Comparison of ENCODE assay signal across 23 cellular contexts in the genomic region with DNA sequence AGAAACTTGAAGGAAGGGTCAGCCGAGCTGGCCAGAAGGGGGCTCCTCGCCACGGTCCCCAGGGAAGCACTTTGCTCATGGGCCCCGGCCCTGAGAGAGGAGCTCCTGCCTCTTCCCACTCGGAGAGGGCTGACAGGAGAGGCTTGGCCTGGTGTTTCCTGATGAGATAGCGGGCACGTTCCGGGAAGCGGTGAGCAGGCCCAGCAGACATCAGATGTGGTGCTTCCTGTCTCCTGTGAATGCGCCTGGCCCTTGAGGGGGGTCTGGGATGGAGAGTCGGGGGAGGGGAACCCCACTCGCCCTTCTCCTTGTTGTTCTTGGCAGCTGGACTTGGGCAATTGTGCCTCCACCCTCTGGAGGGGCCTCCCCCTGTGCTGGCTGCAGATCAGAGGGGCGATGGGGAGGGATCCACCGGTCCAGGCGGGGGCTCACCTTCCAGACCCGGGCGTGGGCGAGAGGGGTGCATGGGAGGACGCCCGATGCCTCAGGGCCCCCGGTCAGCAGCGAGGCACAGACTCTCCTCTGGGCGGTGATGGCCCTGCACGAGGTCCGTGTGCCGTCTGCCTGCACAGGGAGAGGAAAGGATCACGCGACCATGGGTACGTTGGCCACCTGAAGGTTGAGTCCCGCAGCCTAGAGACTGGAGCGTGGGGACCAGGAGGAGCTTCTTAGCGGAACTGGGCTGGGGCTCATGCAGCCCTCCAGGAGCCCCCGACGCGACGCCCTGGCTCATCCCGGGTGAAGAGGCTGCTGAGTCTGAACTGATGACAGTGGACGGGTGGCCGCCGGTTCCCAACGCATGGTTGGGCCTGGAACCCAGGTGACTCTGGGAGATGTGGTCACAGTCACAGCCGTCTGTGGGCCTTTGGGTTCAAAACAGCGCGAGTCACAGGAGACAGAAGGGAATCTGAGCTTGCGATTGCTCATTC. TPM values are rescaled to one million over a fixed set of nuclear protein-coding genes. Genes with fewer than 3 reads are reported as not detected.
A peak's percentile ranks its signal among the peaks of the same experiment; 100 is the strongest.
DNase-seq lines count a peak whose midpoint lies in the region; ATAC-seq and TF ChIP-seq lines count a peak whose summit lies in the region.
"Had no signal": no experiment of that assay in that cellular context is flagged by ENCODE, and none has a peak within 500 bp of the region (broad histone marks: within the 10 kb centered on the region; RNA-seq: fewer than 3 reads in every experiment).

No MANE protein-coding gene starts in this region.

- H3K27ac ChIP-seq in right atrium auricular region (peak overlapping the region; percentile 51 to 69), endodermal cell (ENCODE audit: low read depth, low read length) (no peak overlapping the region), vagina (peak overlapping the region; percentile 76)

- TF ChIP-seq CTCF in right atrium auricular region (IDR thresholded peaks at IDR 0.05) (no peak), endodermal cell (conservative IDR thresholded peaks at IDR 0.05) (peak; percentile 41), nephron (IDR thresholded peaks at IDR 0.05; ENCODE audit: unreplicated experiment in 3 of 3) (no peak), vagina (IDR thresholded peaks at IDR 0.05) (no peak)

- peaks cover 7% of the 10 kb centered on the region for H3K9me3 Mint-ChIP-seq in endodermal cell
- H3K9me3 Mint-ChIP-seq in nephron, result peaks cover 4% of the 10 kb centered on the region

- H3K36me3 ChIP-seq in right atrium auricular region, result no peaks in the 10 kb centered on the region
- no peaks in the 10 kb centered on the region for H3K36me3 ChIP-seq in endodermal cell (ENCODE audit: control insufficient read depth, insufficient read depth, low read length)
- H3K36me3 ChIP-seq in vagina, result no peaks in the 10 kb centered on the region
- H3K36me3 ChIP-seq: ovary had no signal

- no peak for TF ChIP-seq POLR2A in vagina (IDR thresholded peaks at IDR 0.05)

- H3K27me3 ChIP-seq in right atrium auricular region (no peaks in the 10 kb centered on the region), endodermal cell (ENCODE audit: control insufficient read depth, insufficient read depth, low read length, poor library complexity, severe bottlenecking) (no peaks in the 10 kb centered on the region), vagina (no peaks in the 10 kb centered on the region)
- H3K27me3 ChIP-seq: ovary had no signal

- H3K4me3 Mint-ChIP-seq in endodermal cell (no peak overlapping the region), nephron (peak overlapping the region in 1 of 3 experiments; percentile 28), T-helper 17 cell (no peak overlapping the region)
- H3K4me3 Mint-ChIP-seq: GM23338 had no signal

- 89 to 94% methylated on average over 23 to 45 of the region's 45 CpGs for WGBS in endodermal cell (ENCODE audit: insufficient coverage in 1 of 2, insufficient read length in 1 of 2), 2 experiments

- peaks cover 0 to 44% of the 10 kb centered on the region in 2 donors for H3K4me1 ChIP-seq in right atrium auricular region
- no peaks in the 10 kb centered on the region for H3K4me1 ChIP-seq in endodermal cell (ENCODE audit: control insufficient read depth, insufficient read depth, low read length)
- peaks cover 52% of the 10 kb centered on the region for H3K4me1 ChIP-seq in vagina

- no peaks in the 10 kb centered on the region for H3K27me3 Mint-ChIP-seq in endodermal cell (ENCODE audit: insufficient read depth)
- H3K27me3 Mint-ChIP-seq in nephron (ENCODE audit: low read depth), result peaks cover 12% of the 10 kb centered on the region
- H3K27me3 Mint-ChIP-seq in T-helper 17 cell, result peaks cover 5% of the 10 kb centered on the region

- DNase-seq in right atrium auricular region (ENCODE audit: low spot score) (no peak), Right ventricle myocardium superior (no peak), endodermal cell (no peak), vagina (ENCODE audit: extremely low spot score in 2 of 2) (no peak), T-helper 17 cell (no peak), KG1 (lab: John Stamatoyannopoulos, UW) (no peak)
- DNase-seq: activated CD4-positive, alpha-beta T cell treated with anti-CD3 and anti-CD28 coated beads, Interleukin-2, amount 50 U/mL, for 1 hour; activated naive CD4-positive, alpha-beta T cell treated with Interleukin-2 at 50 U/mL for 16 hours; activated T-cell treated with anti-CD3 and anti-CD28 coated beads for 4 hours; DND-41; left cardiac atrium; MV-4-11; NCI-H1930; NCI-H446 treated with DMSO at 0.1 percent for 48 hours; NK-92 treated with Interleukin-12 subunit alpha and Interleukin-12 subunit beta, amount 100 ng/mL, for 24 hours; ovary; RPMI8226; stimulated activated CD4-positive, alpha-beta T cell treated with anti-CD3 and anti-CD28 coated beads, Interleukin-2, amount 100 ng/mL, for 48 hours; SW 1271 had no signal

- H3K9me3 ChIP-seq in right atrium auricular region (no peaks in the 10 kb centered on the region), endodermal cell (ENCODE audit: control insufficient read depth, low read length) (no peaks in the 10 kb centered on the region), vagina (no peaks in the 10 kb centered on the region), T-helper 17 cell (ENCODE audit: control insufficient read depth, low read length, poor library complexity, severe bottlenecking) (no peaks in the 10 kb centered on the region)
- H3K9me3 ChIP-seq: ovary had no signal

- no peak overlapping the region for H3K9ac ChIP-seq in endodermal cell (ENCODE audit: extremely low read depth, low read length, poor library complexity, severe bottlenecking)

- no peak overlapping the region for H3K4me3 ChIP-seq in right atrium auricular region
- no peak overlapping the region for H3K4me3 ChIP-seq in endodermal cell (ENCODE audit: low read length)
- H3K4me3 ChIP-seq in vagina, result no peak overlapping the region
- H3K4me3 ChIP-seq: A549, GM23338, ovary had no signal

- intact Hi-C loops in Right ventricle myocardium superior (cut with DNase I), result no loop called here
- intact Hi-C loops in vagina (cut with DNase I), result no loop called here

- H3K27ac Mint-ChIP-seq in endodermal cell (no peak overlapping the region), nephron (peak overlapping the region in 2 of 3 experiments; percentile 23 to 51), T-helper 17 cell (no peak overlapping the region)
- H3K27ac Mint-ChIP-seq: GM23338 had no signal

- H3K36me3 Mint-ChIP-seq in endodermal cell (ENCODE audit: low read depth) (no peaks in the 10 kb centered on the region), nephron (ENCODE audit: low read depth) (no peaks in the 10 kb centered on the region), T-helper 17 cell (ENCODE audit: low read depth) (no peaks in the 10 kb centered on the region)

- H3K4me1 Mint-ChIP-seq in endodermal cell (peaks cover 2% of the 10 kb centered on the region), nephron (peaks cover 39% of the 10 kb centered on the region), T-helper 17 cell (peaks cover 16% of the 10 kb centered on the region)

- no peak for ATAC-seq in Right ventricle myocardium superior (ENCODE audit: poor library complexity)
- no peak for ATAC-seq in T-helper 17 cell
- no peak for ATAC-seq in HG03108 (IDR thresholded peaks at IDR 0.05; ENCODE audit: unreplicated experiment)
- ATAC-seq: GM23338, left cardiac atrium had no signal

RNA-seq across cellular contexts. Expression of a gene that starts 25.4 kb away (rescaled TPM):
- total RNA-seq in right atrium auricular region (100 to 1,000 TPM in 1 of 2 donors, 10 to 100 TPM in 1; 62.9 to 104 TPM), Right ventricle myocardium superior (70.3 TPM), endodermal cell (10 to 100 TPM in 1 of 2 donors, 1 to 10 TPM in 1; 7.3 to 10.3 TPM), vagina (156 TPM), T-helper 17 cell (10 to 100 TPM; 24.0 to 26.2 TPM)
- 17.8 TPM for polyA plus RNA-seq in endodermal cell (2013, experiment 1 of 2)
- 16.6 TPM for polyA plus RNA-seq in endodermal cell (2013, experiment 2 of 2)

Comparison
In these comparisons a context has a peak if more than half of its experiments do, and no peak if none do; other contexts are left out.
1. H3K27ac Mint-ChIP-seq: peak in nephron (2 of 3); none in endodermal cell (single experiment) and T-helper 17 cell (single experiment).